Comparison of ENCODE assay signal across 15 cellular contexts in the genomic region with DNA sequence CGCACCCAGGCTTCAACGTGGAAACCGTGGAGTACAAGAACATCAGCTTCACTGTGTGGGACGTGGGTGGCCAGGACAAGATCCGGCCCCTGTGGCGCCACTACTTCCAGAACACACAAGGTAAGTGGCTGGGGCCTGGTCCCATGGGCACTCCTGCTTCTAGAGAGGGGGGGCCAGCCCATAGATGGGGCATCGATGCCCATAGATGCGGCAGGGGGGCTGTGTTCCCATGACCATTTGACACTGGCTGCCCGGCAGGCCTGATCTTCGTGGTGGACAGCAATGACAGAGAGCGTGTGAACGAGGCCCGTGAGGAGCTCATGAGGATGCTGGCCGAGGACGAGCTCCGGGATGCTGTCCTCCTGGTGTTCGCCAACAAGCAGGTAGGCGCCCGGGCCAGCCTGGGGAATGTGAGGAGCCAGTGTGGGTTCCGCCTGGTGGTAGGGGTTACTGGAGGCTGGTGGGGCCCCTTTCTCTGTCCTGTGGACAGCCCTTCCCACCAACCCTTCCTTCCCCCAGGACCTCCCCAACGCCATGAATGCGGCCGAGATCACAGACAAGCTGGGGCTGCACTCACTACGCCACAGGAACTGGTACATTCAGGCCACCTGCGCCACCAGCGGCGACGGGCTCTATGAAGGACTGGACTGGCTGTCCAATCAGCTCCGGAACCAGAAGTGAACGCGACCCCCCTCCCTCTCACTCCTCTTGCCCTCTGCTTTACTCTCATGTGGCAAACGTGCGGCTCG. TPM values are rescaled to one million over a fixed set of nuclear protein-coding genes. Genes with fewer than 3 reads are reported as not detected.
DNase-seq lines count a peak whose midpoint lies in the region; ATAC-seq and TF ChIP-seq lines count a peak whose summit lies in the region.
"Had no signal": no experiment of that assay in that cellular context is flagged by ENCODE, and none has a peak within 500 bp of the region (broad histone marks: within the 10 kb centered on the region; RNA-seq: fewer than 3 reads in every experiment).

No MANE protein-coding gene starts in this region.

- H3K9me3 Mint-ChIP-seq in activated CD4-positive, alpha-beta T cell treated with anti-CD3 and anti-CD28 coated beads for 36 hours (ENCODE audit: low read depth): peaks cover 10% of the 10 kb centered on the region
- peaks cover 19% of the 10 kb centered on the region for H3K9me3 Mint-ChIP-seq in activated CD4-positive, alpha-beta T cell treated with anti-CD3 and anti-CD28 coated beads, Interleukin-2, amount 10 ng/mL, durations not matched to agents 7 days and 5 days
- H3K9me3 Mint-ChIP-seq in stimulated activated effector memory CD8-positive, alpha-beta T cell treated with anti-CD3 and anti-CD28 coated beads, Interleukin-12 subunit alpha, Interleukin-12 subunit beta, amount 100 ng/mL, for 72 hours: peaks cover 7% of the 10 kb centered on the region
- H3K9me3 Mint-ChIP-seq in WTC11: peaks cover 11% of the 10 kb centered on the region

- no peak for TF ChIP-seq POLR2A in NB4 (IDR thresholded peaks at IDR 0.05; ENCODE audit: extremely low read depth, insufficient read length)

- intact Hi-C loops in activated CD4-positive, alpha-beta T cell treated with anti-CD3 and anti-CD28 coated beads for 36 hours (cut with DNase I, micrococcal nuclease): no loop called here

- H3K27ac Mint-ChIP-seq in activated CD4-positive, alpha-beta T cell treated with anti-CD3 and anti-CD28 coated beads for 36 hours: peak overlapping the region; percentile 47
- no peak overlapping the region for H3K27ac Mint-ChIP-seq in activated CD4-positive, alpha-beta T cell treated with anti-CD3 and anti-CD28 coated beads, Interleukin-2, amount 10 ng/mL, durations not matched to agents 7 days and 5 days
- peak overlapping the region; percentile 17 for H3K27ac Mint-ChIP-seq in stimulated activated effector memory CD8-positive, alpha-beta T cell treated with anti-CD3 and anti-CD28 coated beads, Interleukin-12 subunit alpha, Interleukin-12 subunit beta, amount 100 ng/mL, for 72 hours
- H3K27ac Mint-ChIP-seq in WTC11: no peak overlapping the region

- H3K4me1 Mint-ChIP-seq in activated CD4-positive, alpha-beta T cell treated with anti-CD3 and anti-CD28 coated beads for 36 hours: peaks cover 23% of the 10 kb centered on the region
- peaks cover 17% of the 10 kb centered on the region for H3K4me1 Mint-ChIP-seq in activated CD4-positive, alpha-beta T cell treated with anti-CD3 and anti-CD28 coated beads, Interleukin-2, amount 10 ng/mL, durations not matched to agents 7 days and 5 days
- H3K4me1 Mint-ChIP-seq in stimulated activated effector memory CD8-positive, alpha-beta T cell treated with anti-CD3 and anti-CD28 coated beads, Interleukin-12 subunit alpha, Interleukin-12 subunit beta, amount 100 ng/mL, for 72 hours: peaks cover 64% of the 10 kb centered on the region
- H3K4me1 Mint-ChIP-seq in WTC11: peaks cover 7% of the 10 kb centered on the region

- no peak for ATAC-seq in activated CD4-positive, alpha-beta T cell treated with anti-CD3 and anti-CD28 coated beads for 36 hours
- ATAC-seq in stimulated activated effector memory CD8-positive, alpha-beta T cell treated with anti-CD3 and anti-CD28 coated beads, Interleukin-12 subunit alpha, Interleukin-12 subunit beta, amount 100 ng/mL, for 72 hours: no peak
- ATAC-seq in GM21529 (IDR thresholded peaks at IDR 0.05; ENCODE audit: unreplicated experiment): no peak
- ATAC-seq in WTC11: no peak
- ATAC-seq: left colon had no signal

- H3K36me3 Mint-ChIP-seq in activated CD4-positive, alpha-beta T cell treated with anti-CD3 and anti-CD28 coated beads for 36 hours (ENCODE audit: low read depth): peaks cover 60% of the 10 kb centered on the region
- peaks cover 50% of the 10 kb centered on the region for H3K36me3 Mint-ChIP-seq in activated CD4-positive, alpha-beta T cell treated with anti-CD3 and anti-CD28 coated beads, Interleukin-2, amount 10 ng/mL, durations not matched to agents 7 days and 5 days (ENCODE audit: low read depth)
- H3K36me3 Mint-ChIP-seq in stimulated activated effector memory CD8-positive, alpha-beta T cell treated with anti-CD3 and anti-CD28 coated beads, Interleukin-12 subunit alpha, Interleukin-12 subunit beta, amount 100 ng/mL, for 72 hours: peaks cover 92% of the 10 kb centered on the region
- H3K36me3 Mint-ChIP-seq in WTC11: peaks cover 46% of the 10 kb centered on the region

- peak; percentile 1 for DNase-seq in activated CD4-positive, alpha-beta T cell treated with anti-CD3 and anti-CD28 coated beads for 36 hours
- no peak for DNase-seq in activated CD4-positive, alpha-beta T cell treated with anti-CD3 and anti-CD28 coated beads, Interleukin-2, amount 10 ng/mL, durations not matched to agents 7 days and 5 days
- peak; percentile 4 for DNase-seq in NB4 (ENCODE audit: low read depth)
- DNase-seq in iPS-NIHi7 (ENCODE audit: extremely low spot score): peak; percentile 2
- no peak for DNase-seq in stimulated activated effector memory CD8-positive, alpha-beta T cell treated with anti-CD3 and anti-CD28 coated beads, Interleukin-12 subunit alpha, Interleukin-12 subunit beta, amount 100 ng/mL, for 72 hours (ENCODE audit: low spot score in 2 of 2)
- no peak for DNase-seq in NCI-H128 (lab: John Stamatoyannopoulos, UW; ENCODE audit: unreplicated experiment)
- no peak for DNase-seq in WTC11 (ENCODE audit: low spot score)
- DNase-seq: COR-L47; NCI-H1048; NCI-H2171; stimulated activated CD4-positive, alpha-beta T cell treated with anti-CD3 and anti-CD28 coated beads, Interleukin-4, amount 100 ng/mL, for 4 hours; stimulated activated naive CD4-positive, alpha-beta T cell treated with Interleukin-2 at 50 U/mL for 16 hours had no signal

- no peak overlapping the region for H3K4me3 Mint-ChIP-seq in activated CD4-positive, alpha-beta T cell treated with anti-CD3 and anti-CD28 coated beads for 36 hours
- H3K4me3 Mint-ChIP-seq in activated CD4-positive, alpha-beta T cell treated with anti-CD3 and anti-CD28 coated beads, Interleukin-2, amount 10 ng/mL, durations not matched to agents 7 days and 5 days: no peak overlapping the region
- H3K4me3 Mint-ChIP-seq in stimulated activated effector memory CD8-positive, alpha-beta T cell treated with anti-CD3 and anti-CD28 coated beads, Interleukin-12 subunit alpha, Interleukin-12 subunit beta, amount 100 ng/mL, for 72 hours: no peak overlapping the region
- H3K4me3 Mint-ChIP-seq in WTC11: no peak overlapping the region

- H3K4me3 ChIP-seq in NB4 (ENCODE audit: low read depth, low read length): no peak overlapping the region
- H3K4me3 ChIP-seq: SK-N-MC had no signal

- no peak for TF ChIP-seq CTCF in NB4 (IDR thresholded peaks at IDR 0.05; ENCODE audit: low read depth, low read length)
- no peak for TF ChIP-seq CTCF in WTC11 (IDR thresholded peaks at IDR 0.05)

- no peaks in the 10 kb centered on the region for H3K27me3 Mint-ChIP-seq in activated CD4-positive, alpha-beta T cell treated with anti-CD3 and anti-CD28 coated beads for 36 hours
- no peaks in the 10 kb centered on the region for H3K27me3 Mint-ChIP-seq in activated CD4-positive, alpha-beta T cell treated with anti-CD3 and anti-CD28 coated beads, Interleukin-2, amount 10 ng/mL, durations not matched to agents 7 days and 5 days
- no peaks in the 10 kb centered on the region for H3K27me3 Mint-ChIP-seq in WTC11 (ENCODE audit: low read depth)

- POLR2A ChIA-PET in activated CD4-positive, alpha-beta T cell treated with anti-CD3 and anti-CD28 coated beads for 36 hours (lab: Charles Lee): interaction anchor here (0.7 to 1.4 kb wide), 3 partner anchors 8 to 15 kb away, joined by 3 read pairs; a partner anchor contains a TSS
- POLR2A ChIA-PET in activated CD4-positive, alpha-beta T cell treated with anti-CD3 and anti-CD28 coated beads, Interleukin-2, amount 10 ng/mL, durations not matched to agents 7 days and 5 days (lab: Charles Lee): no interaction called here
- POLR2A ChIA-PET in WTC11 (lab: Charles Lee): interaction anchor here (0.6 kb wide), 1 partner anchor 361 kb away, joined by 3 read pairs; a partner anchor contains a TSS

- CTCF ChIA-PET in activated CD4-positive, alpha-beta T cell treated with anti-CD3 and anti-CD28 coated beads for 36 hours (lab: Charles Lee): interaction anchor here (0.7 kb wide), 1 partner anchor 98 kb away, joined by 5 read pairs; no protein-coding TSS in a partner anchor
- CTCF ChIA-PET in activated CD4-positive, alpha-beta T cell treated with anti-CD3 and anti-CD28 coated beads, Interleukin-2, amount 10 ng/mL, durations not matched to agents 7 days and 5 days (lab: Charles Lee): interaction anchor here (1.8 kb wide), 1 partner anchor 33 kb away, joined by 5 read pairs; no protein-coding TSS in a partner anchor
- CTCF ChIA-PET in WTC11 (lab: Charles Lee): interaction anchor here (1.2 to 1.9 kb wide), 2 partner anchors 92 to 98 kb away, joined by 5 to 6 read pairs; no protein-coding TSS in a partner anchor

RNA-seq across cellular contexts. Expression of a gene that starts 5.6 kb away (rescaled TPM):
- total RNA-seq in activated CD4-positive, alpha-beta T cell treated with anti-CD3 and anti-CD28 coated beads for 36 hours: 10 to 100 TPM; 14.6 to 22.5 TPM
- total RNA-seq in activated CD4-positive, alpha-beta T cell treated with anti-CD3 and anti-CD28 coated beads, Interleukin-2, amount 10 ng/mL, durations not matched to agents 7 days and 5 days: 10 to 100 TPM; 14.4 to 24.4 TPM
- total RNA-seq in WTC11 (2021): 30.0 to 33.8 TPM (median 30.7 TPM) in 3 replicates

RNA-seq across cellular contexts. Expression of a gene that starts 11.6 kb away (rescaled TPM):
- total RNA-seq in activated CD4-positive, alpha-beta T cell treated with anti-CD3 and anti-CD28 coated beads for 36 hours: 10 to 100 TPM; 51.0 to 57.7 TPM
- total RNA-seq in activated CD4-positive, alpha-beta T cell treated with anti-CD3 and anti-CD28 coated beads, Interleukin-2, amount 10 ng/mL, durations not matched to agents 7 days and 5 days: 10 to 100 TPM; 38.6 to 44.1 TPM
- 65.8 to 70.5 TPM (median 66.9 TPM) in 3 replicates for total RNA-seq in WTC11 (2021)

RNA-seq across cellular contexts. Expression of a gene that starts 15.0 kb away (rescaled TPM):
- total RNA-seq in activated CD4-positive, alpha-beta T cell treated with anti-CD3 and anti-CD28 coated beads for 36 hours: 100 to 1,000 TPM; 325 to 337 TPM
- total RNA-seq in activated CD4-positive, alpha-beta T cell treated with anti-CD3 and anti-CD28 coated beads, Interleukin-2, amount 10 ng/mL, durations not matched to agents 7 days and 5 days: 100 to 1,000 TPM; 267 to 285 TPM
- total RNA-seq in WTC11 (2021): 295 to 330 TPM (median 300 TPM) in 3 replicates

RNA-seq across cellular contexts. Expression of a gene that starts 42.6 kb away (rescaled TPM):
- 100 to 1,000 TPM; 196 to 270 TPM for total RNA-seq in activated CD4-positive, alpha-beta T cell treated with anti-CD3 and anti-CD28 coated beads for 36 hours
- total RNA-seq in activated CD4-positive, alpha-beta T cell treated with anti-CD3 and anti-CD28 coated beads, Interleukin-2, amount 10 ng/mL, durations not matched to agents 7 days and 5 days: 100 to 1,000 TPM; 207 to 260 TPM
- 110 to 112 TPM (median 111 TPM) in 3 replicates for total RNA-seq in WTC11 (2021)

RNA-seq across cellular contexts. Expression of a gene that starts 52.2 kb away (rescaled TPM):
- under 1 TPM in 1 of 2 experiments, not detected in 1; 0.64 TPM for total RNA-seq in activated CD4-positive, alpha-beta T cell treated with anti-CD3 and anti-CD28 coated beads for 36 hours
- total RNA-seq in activated CD4-positive, alpha-beta T cell treated with anti-CD3 and anti-CD28 coated beads, Interleukin-2, amount 10 ng/mL, durations not matched to agents 7 days and 5 days: under 1 TPM; 0.40 to 0.62 TPM
- total RNA-seq in WTC11 (2021): 0.72 to 1.2 TPM (median 0.87 TPM) in 3 replicates

Comparison
In these comparisons a context has a peak if more than half of its experiments do, and no peak if none do; other contexts are left out.
1. DNase-seq: peak in activated CD4-positive, alpha-beta T cell treated with anti-CD3 and anti-CD28 coated beads for 36 hours (single experiment), NB4 (single experiment) and iPS-NIHi7 (single experiment); none in activated CD4-positive, alpha-beta T cell treated with anti-CD3 and anti-CD28 coated beads, Interleukin-2, amount 10 ng/mL, durations not matched to agents 7 days and 5 days (single experiment), stimulated activated effector memory CD8-positive, alpha-beta T cell treated with anti-CD3 and anti-CD28 coated beads, Interleukin-12 subunit alpha, Interleukin-12 subunit beta, amount 100 ng/mL, for 72 hours (0 of 2), NCI-H128 (single experiment) and WTC11 (single experiment).
2. H3K27ac Mint-ChIP-seq: peak in activated CD4-positive, alpha-beta T cell treated with anti-CD3 and anti-CD28 coated beads for 36 hours (single experiment) and stimulated activated effector memory CD8-positive, alpha-beta T cell treated with anti-CD3 and anti-CD28 coated beads, Interleukin-12 subunit alpha, Interleukin-12 subunit beta, amount 100 ng/mL, for 72 hours (single experiment); none in activated CD4-positive, alpha-beta T cell treated with anti-CD3 and anti-CD28 coated beads, Interleukin-2, amount 10 ng/mL, durations not matched to agents 7 days and 5 days (single experiment) and WTC11 (single experiment).